ENCODE assay signal across 34 cellular contexts in genomic region chr16:82366462-82366861, GRCh38.
"Had no signal": no experiment of that assay in that cellular context is flagged by ENCODE, and none has a peak within 500 bp of the region (broad histone marks: within the 10 kb centered on the region; RNA-seq: fewer than 3 reads in every experiment).

No MANE protein-coding gene starts in this region.

- H3K27ac ChIP-seq: KMS-11 had no signal

- DNase-seq: Karpas-422, Kasumi-1, MG63, MM.1S, MV-4-11, NCI-H1048, NCI-H1092, NCI-H1092 treated with DMSO at 0.1 percent for 48 hours, NCI-H1105, NCI-H1105 treated with DMSO at 0.1 percent for 48 hours, NCI-H1417, NCI-H1417 treated with DMSO at 0.1 percent for 48 hours, NCI-H1436, NCI-H1436 treated with DMSO at 0.1 percent for 48 hours, NCI-H146, NCI-H1694, NCI-H1694 treated with DMSO at 0.1 percent for 48 hours, NCI-H187, NCI-H187 treated with DMSO at 0.1 percent for 48 hours, NCI-H1930, NCI-H2029, NCI-H2029 treated with DMSO at 0.1 percent for 48 hours, NCI-H2081, NCI-H2081 treated with DMSO at 0.1 percent for 48 hours, NCI-H2107, NCI-H2171, NCI-H2171 treated with DMSO at 0.1 percent for 48 hours, NCI-H2227 treated with DMSO at 0.1 percent for 48 hours, NCI-H226, NCI-H345, NCI-H446, NCI-H510A, NCI-H510A treated with DMSO at 0.1 percent for 48 hours had no signal

- H3K9me3 ChIP-seq: MG63 had no signal

- H3K36me3 ChIP-seq: MG63 had no signal

- H3K27me3 ChIP-seq: MG63 had no signal

- H3K9ac ChIP-seq: KMS-11 had no signal

- H3K4me2 ChIP-seq: KMS-11 had no signal

- H3K4me3 ChIP-seq: MG63 had no signal
